ENCODE assay signal across 1 cellular context in the genomic region with DNA sequence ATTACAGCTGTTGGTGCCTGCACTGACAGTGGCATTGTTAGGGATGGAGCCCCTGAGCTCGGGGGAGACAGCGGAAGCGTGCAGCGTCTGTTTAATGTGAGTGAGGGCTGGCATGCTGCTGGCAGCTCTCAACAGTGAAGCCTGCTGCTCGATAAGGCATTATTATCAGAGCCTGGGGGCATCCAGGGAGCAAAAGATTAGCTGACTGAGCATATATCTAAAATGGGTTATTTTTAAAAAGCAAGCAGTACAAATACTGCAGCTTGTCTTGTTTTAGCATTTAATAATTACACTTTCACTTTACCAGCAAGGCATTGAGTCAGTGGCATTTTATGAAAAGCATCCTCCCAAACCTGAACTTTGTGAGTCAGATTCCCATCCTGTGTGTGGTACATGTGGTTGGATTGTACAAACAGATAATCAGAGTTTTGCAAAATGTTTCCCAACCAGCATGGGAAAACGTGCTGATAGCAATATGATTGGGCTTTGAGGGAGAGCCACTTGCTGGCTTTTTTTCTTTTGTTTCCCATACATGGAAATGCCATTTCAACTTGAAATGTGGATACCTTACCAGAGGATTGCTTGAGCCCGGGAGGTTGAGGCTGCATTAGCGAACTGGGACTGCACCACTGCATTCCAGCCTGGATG.
A peak's percentile ranks its signal among the peaks of the same experiment; 100 is the strongest.
TF ChIP-seq lines count a peak whose summit lies in the region.

No MANE protein-coding gene starts in this region.

TF ChIP-seq in SK-N-SH, 30 proteins besides CTCF, POLR2A, EP300 and RAD21 (continued from another document):
- TF ChIP-seq FOXJ3 (CRISPR knock-in tag; IDR thresholded peaks at IDR 0.05): peak; percentile 67; the same call in 1 of the 2 replicates
- peak; percentile 78 for TF ChIP-seq FOXM1 (IDR thresholded peaks at IDR 0.05; ENCODE audit: low read depth)
- peak; percentile 85; the same call in 1 of the 2 replicates for TF ChIP-seq POLR2AphosphoS5 (IDR thresholded peaks at IDR 0.05; ENCODE audit: low read depth, low read length)
- peak; percentile 74 for TF ChIP-seq TEAD4 (IDR thresholded peaks at IDR 0.05; ENCODE audit: borderline replicate concordance, insufficient read depth)
- TF ChIP-seq RXRA (IDR thresholded peaks at IDR 0.05; ENCODE audit: borderline replicate concordance, low read depth): peak; percentile 97
- peak; percentile 86 for TF ChIP-seq NFIC (IDR thresholded peaks at IDR 0.05; ENCODE audit: borderline replicate concordance)
- no peak; the same call in 1 of the 2 replicates for TF ChIP-seq SMC3 (IDR thresholded peaks at IDR 0.05; ENCODE audit: low read depth, low read length)
- TF ChIP-seq, protein P1, sequence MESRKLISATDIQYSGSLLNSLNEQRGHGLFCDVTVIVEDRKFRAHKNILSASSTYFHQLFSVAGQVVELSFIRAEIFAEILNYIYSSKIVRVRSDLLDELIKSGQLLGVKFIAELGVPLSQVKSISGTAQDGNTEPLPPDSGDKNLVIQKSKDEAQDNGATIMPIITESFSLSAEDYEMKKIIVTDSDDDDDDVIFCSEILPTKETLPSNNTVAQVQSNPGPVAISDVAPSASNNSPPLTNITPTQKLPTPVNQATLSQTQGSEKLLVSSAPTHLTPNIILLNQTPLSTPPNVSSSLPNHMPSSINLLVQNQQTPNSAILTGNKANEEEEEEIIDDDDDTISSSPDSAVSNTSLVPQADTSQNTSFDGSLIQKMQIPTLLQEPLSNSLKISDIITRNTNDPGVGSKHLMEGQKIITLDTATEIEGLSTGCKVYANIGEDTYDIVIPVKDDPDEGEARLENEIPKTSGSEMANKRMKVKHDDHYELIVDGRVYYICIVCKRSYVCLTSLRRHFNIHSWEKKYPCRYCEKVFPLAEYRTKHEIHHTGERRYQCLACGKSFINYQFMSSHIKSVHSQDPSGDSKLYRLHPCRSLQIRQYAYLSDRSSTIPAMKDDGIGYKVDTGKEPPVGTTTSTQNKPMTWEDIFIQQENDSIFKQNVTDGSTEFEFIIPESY (IDR thresholded peaks at IDR 0.05; ENCODE audit: borderline replicate concordance, low read depth): peak; percentile 90; the same call in 1 of the 2 replicates
- no peak for TF ChIP-seq USF1 (IDR thresholded peaks at IDR 0.05; ENCODE audit: borderline replicate concordance, low read depth)
- peak; percentile 97 for TF ChIP-seq FOSL2 (IDR thresholded peaks at IDR 0.05; ENCODE audit: borderline replicate concordance, low read depth)
- peak; percentile 90 for TF ChIP-seq RCOR1 (IDR thresholded peaks at IDR 0.05; ENCODE audit: low read length)
- peak; percentile 75 for TF ChIP-seq MEF2A (IDR thresholded peaks at IDR 0.05; ENCODE audit: borderline replicate concordance, low read depth)
- TF ChIP-seq MAX (IDR thresholded peaks at IDR 0.05; ENCODE audit: low read depth): peak; percentile 94
- TF ChIP-seq CHD2 (IDR thresholded peaks at IDR 0.05; ENCODE audit: low read length, partially characterized antibody): peak; percentile 82
- peak; percentile 79 for TF ChIP-seq PBX3 (IDR thresholded peaks at IDR 0.05)
- no peak for TF ChIP-seq GABPA (IDR thresholded peaks at IDR 0.05; ENCODE audit: low read depth)
